1 cellular context compared by ENCODE assay signal in the genomic region with DNA sequence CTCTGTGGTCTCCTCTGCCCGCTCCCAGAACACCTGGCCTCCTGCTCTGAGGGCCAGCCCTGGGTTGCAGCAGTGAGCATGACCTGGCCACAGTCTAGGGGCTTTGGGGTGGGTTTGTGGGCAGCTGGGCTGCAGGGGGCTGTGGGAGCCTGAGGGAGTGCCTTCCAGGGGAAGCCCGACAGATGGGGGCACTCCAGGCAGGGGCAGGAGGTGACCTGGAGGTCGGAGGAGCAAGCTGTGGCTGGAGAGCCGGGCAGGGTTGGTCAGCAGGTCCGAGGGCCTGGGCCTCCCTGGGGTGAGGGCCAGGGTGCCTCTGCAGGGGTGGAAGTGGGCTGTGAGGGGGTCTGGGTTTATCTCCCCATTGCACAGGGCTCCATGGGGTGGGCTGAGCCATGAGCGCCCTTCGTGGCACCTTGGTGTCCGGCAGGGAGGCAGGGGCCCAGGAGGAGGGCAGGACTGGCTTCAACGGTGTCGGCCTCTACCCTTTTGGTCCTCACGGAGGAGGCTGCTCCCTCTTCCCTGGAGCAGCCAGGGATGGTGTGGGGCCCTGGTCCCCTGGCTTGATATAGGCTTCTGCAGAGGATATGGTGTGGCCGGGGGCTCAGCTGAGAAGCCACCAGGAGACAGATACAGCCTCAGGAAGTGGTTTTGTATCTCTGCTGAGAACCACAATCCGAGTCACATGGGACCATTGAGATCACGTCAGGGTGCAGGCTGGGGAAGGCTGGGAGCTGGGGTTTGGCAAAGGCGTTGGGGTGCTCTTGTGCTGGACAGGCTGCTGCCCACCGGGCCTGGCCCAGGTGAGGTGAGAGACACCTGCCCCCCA.
TF ChIP-seq lines count a peak whose summit lies in the region.

No MANE protein-coding gene starts in this region.

TF ChIP-seq in GM12878, 131 proteins besides CTCF, POLR2A, EP300 and RAD21 (continued from another document):
- TF ChIP-seq BHLHE40 (IDR thresholded peaks at IDR 0.05; ENCODE audit: borderline replicate concordance in 1 of 2, low read depth in 2 of 2, low read length in 1 of 2) (0 out of 4 replicates have a peak, but pooled peaks of 1 of the 2 experiments have one; percentile 5), ZNF274 (IDR thresholded peaks at IDR 0.05; ENCODE audit: insufficient read depth, insufficient read length) (no peak), CBX3 (IDR thresholded peaks at IDR 0.05; ENCODE audit: borderline replicate concordance, low read depth) (no peak), CBFB (IDR thresholded peaks at IDR 0.05; ENCODE audit: low read depth) (no peak)
- TF ChIP-seq, protein P1, sequence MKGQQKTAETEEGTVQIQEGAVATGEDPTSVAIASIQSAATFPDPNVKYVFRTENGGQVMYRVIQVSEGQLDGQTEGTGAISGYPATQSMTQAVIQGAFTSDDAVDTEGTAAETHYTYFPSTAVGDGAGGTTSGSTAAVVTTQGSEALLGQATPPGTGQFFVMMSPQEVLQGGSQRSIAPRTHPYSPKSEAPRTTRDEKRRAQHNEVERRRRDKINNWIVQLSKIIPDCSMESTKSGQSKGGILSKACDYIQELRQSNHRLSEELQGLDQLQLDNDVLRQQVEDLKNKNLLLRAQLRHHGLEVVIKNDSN (IDR thresholded peaks at IDR 0.05; ENCODE audit: borderline replicate concordance, extremely low read length, insufficient read depth, low read depth, low read length), result peak; percentile 15
